ENCODE assay signal across 8 cellular contexts in the genomic region with DNA sequence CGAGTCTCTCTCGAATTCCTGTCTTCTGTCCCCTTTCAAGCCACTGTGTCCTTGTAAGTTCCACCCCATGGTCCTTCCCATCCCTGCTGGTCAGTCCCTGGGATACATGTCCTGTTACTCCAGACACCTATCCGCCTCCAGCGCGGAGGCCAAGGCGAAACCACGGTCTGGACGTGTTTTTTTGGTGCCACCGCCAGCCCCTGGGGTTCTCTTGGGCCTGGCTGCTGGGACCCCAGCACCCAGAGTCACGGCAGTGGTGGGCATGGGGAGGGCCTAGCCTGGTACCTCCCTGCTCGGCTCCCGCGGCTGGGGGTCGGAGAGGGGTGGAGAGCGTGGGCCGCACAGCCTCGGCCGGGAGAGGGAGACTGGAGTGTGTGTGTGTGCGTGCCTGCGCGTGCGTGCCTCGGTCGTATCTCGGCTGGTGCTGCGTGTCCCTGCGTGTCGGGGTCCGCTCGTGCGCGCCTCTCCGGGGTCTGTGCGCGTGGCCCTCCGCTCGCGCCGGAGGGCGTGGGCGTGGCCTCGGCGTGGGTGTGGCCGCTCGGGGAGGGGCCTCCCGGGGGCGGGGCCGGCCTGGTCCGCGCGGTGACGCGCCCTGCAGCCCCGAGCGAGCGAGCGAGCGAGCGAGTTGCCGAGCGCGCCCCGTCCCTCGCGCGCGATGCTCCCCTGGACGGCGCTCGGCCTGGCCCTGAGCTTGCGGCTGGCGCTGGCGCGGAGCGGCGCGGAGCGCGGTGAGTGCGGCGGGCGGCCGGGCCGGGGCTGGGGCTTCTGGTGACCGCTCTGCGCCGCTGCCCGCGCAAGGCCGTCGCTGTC. TPM values are rescaled to one million over a fixed set of nuclear protein-coding genes. Genes with fewer than 3 reads are reported as not detected.
DNase-seq lines count a peak whose midpoint lies in the region; ATAC-seq and TF ChIP-seq lines count a peak whose summit lies in the region.

A gene with protein sequence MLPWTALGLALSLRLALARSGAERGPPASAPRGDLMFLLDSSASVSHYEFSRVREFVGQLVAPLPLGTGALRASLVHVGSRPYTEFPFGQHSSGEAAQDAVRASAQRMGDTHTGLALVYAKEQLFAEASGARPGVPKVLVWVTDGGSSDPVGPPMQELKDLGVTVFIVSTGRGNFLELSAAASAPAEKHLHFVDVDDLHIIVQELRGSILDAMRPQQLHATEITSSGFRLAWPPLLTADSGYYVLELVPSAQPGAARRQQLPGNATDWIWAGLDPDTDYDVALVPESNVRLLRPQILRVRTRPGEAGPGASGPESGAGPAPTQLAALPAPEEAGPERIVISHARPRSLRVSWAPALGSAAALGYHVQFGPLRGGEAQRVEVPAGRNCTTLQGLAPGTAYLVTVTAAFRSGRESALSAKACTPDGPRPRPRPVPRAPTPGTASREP (plus strand): TSS at position 597 of the 810 bp plus-strand sequence. CDS start 59 bp downstream, at position 656.

- no peak for TF ChIP-seq CTCF in GM13976 (IDR thresholded peaks at IDR 0.05; ENCODE audit: borderline replicate concordance, control extremely low read depth, extremely low read depth, insufficient read depth, missing control alignments)
- TF ChIP-seq CTCF in epithelial cell of proximal tubule (conservative IDR thresholded peaks at IDR 0.05; ENCODE audit: low read depth, low read length), result no peak
- TF ChIP-seq CTCF in mucosa of descending colon (IDR thresholded peaks at IDR 0.05), result no peak

- H3K36me3 ChIP-seq in mucosa of descending colon (ENCODE audit: low read depth), result no peaks in the 10 kb centered on the region

- ATAC-seq in mucosa of descending colon (peak; percentile 63), HG02870 (IDR thresholded peaks at IDR 0.05; ENCODE audit: unreplicated experiment) (no peak)

- in situ Hi-C loops in GM13976 (cut with MboI; ENCODE audit: low sequenced_read_pairs, unreplicated experiment), result no loop called here

- H3K36me3 Mint-ChIP-seq in activated T-cell treated with anti-CD3 and anti-CD28 coated beads, Interleukin-2, amount 50 U/mL, for 24 hours (ENCODE audit: low read depth), result no peaks in the 10 kb centered on the region

- intact Hi-C loops in mucosa of descending colon (cut with DNase I, micrococcal nuclease), result no loop called here

- peak; percentile 93 for DNase-seq in GM13976 (ENCODE audit: low spot score)
- DNase-seq in NCI-H345 (lab: John Stamatoyannopoulos, UW), result peak; percentile 78
- DNase-seq in activated T-cell treated with anti-CD3 and anti-CD28 coated beads, Interleukin-2, amount 50 U/mL, for 24 hours, result peak; percentile 80
- no peak for DNase-seq in epithelial cell of proximal tubule (ENCODE audit: low read depth)
- peak; percentile 80 to 89 (median 84) for DNase-seq in mucosa of descending colon
- DNase-seq in stimulated activated CD8-positive, alpha-beta memory T cell treated with anti-CD3 and anti-CD28 coated beads, Interleukin-2, amount 100 ng/mL, for 48 hours (ENCODE audit: low read depth in 2 of 2), result peak; percentile 64 to 69
- no peak for DNase-seq in DMS114 treated with DMSO at 0.1 percent for 48 hours (lab: John Stamatoyannopoulos, UW; ENCODE audit: unreplicated experiment)

- peaks cover 63% of the 10 kb centered on the region for H3K4me1 ChIP-seq in mucosa of descending colon (ENCODE audit: low read depth)

- H3K4me1 Mint-ChIP-seq in activated T-cell treated with anti-CD3 and anti-CD28 coated beads, Interleukin-2, amount 50 U/mL, for 24 hours (ENCODE audit: low read depth), result peaks cover 18% of the 10 kb centered on the region

- peaks cover 39% of the 10 kb centered on the region for H3K27me3 Mint-ChIP-seq in activated T-cell treated with anti-CD3 and anti-CD28 coated beads, Interleukin-2, amount 50 U/mL, for 24 hours

- H3K4me3 ChIP-seq in epithelial cell of proximal tubule (ENCODE audit: low read depth, low read length) (peak within 1 kb of the TSS; percentile 49), mucosa of descending colon (peak within 1 kb of the TSS; percentile 17)

- no peak within 1 kb of the TSS for H3K27ac Mint-ChIP-seq in activated T-cell treated with anti-CD3 and anti-CD28 coated beads, Interleukin-2, amount 50 U/mL, for 24 hours

- H3K4me3 Mint-ChIP-seq in activated T-cell treated with anti-CD3 and anti-CD28 coated beads, Interleukin-2, amount 50 U/mL, for 24 hours, result peak within 1 kb of the TSS; percentile 36

- no peaks in the 10 kb centered on the region for H3K9me3 Mint-ChIP-seq in activated T-cell treated with anti-CD3 and anti-CD28 coated beads, Interleukin-2, amount 50 U/mL, for 24 hours

- no peaks in the 10 kb centered on the region for H3K9me3 ChIP-seq in mucosa of descending colon

RNA-seq across cellular contexts. Expression of the gene that starts here (rescaled TPM):
- total RNA-seq in epithelial cell of proximal tubule (41.6 and 56.3 TPM in 2 replicates), mucosa of descending colon (10 to 100 TPM; 38.5 to 89.4 (median 74.3) TPM)

Comparison
In these comparisons a context has a peak if more than half of its experiments do, and no peak if none do; other contexts are left out.
1. DNase-seq: peak in GM13976 (single experiment), NCI-H345 (single experiment), activated T-cell treated with anti-CD3 and anti-CD28 coated beads, Interleukin-2, amount 50 U/mL, for 24 hours (single experiment), mucosa of descending colon (3 of 3) and stimulated activated CD8-positive, alpha-beta memory T cell treated with anti-CD3 and anti-CD28 coated beads, Interleukin-2, amount 100 ng/mL, for 48 hours (2 of 2); none in epithelial cell of proximal tubule (single experiment) and DMS114 treated with DMSO at 0.1 percent for 48 hours (single experiment).